8 cellular contexts compared by ENCODE assay signal in genomic region chr6:127302728-127303675, GRCh38. TPM values are rescaled to one million over a fixed set of nuclear protein-coding genes. Genes with fewer than 3 reads are reported as not detected.
DNase-seq lines count a peak whose midpoint lies in the region; ATAC-seq, FAIRE-seq and TF ChIP-seq lines count a peak whose summit lies in the region.

No MANE protein-coding gene starts in this region.

- peaks cover 8% of the 10 kb centered on the region; the same call in 1 of the 2 replicates for H3F3A ChIP-seq in DOHH2 (ENCODE audit: control insufficient read depth, insufficient read depth)

- no peak overlapping the region for H3K4me3 ChIP-seq in DOHH2 (ENCODE audit: low read length)
- no peak overlapping the region for H3K4me3 ChIP-seq in body of pancreas
- no peak overlapping the region for H3K4me3 ChIP-seq in keratinocyte (ENCODE audit: control insufficient read depth in 2 of 3, extremely low read depth in 1 of 3, insufficient read depth in 2 of 3, low read depth in 1 of 3, low read length in 3 of 3)

- H3K36me3 ChIP-seq in DOHH2 (ENCODE audit: control insufficient read depth, low read length) (peaks cover 25% of the 10 kb centered on the region), body of pancreas (replicated peaks in 1 of 2; ENCODE audit: insufficient read depth in 1 of 2, low read depth in 2 of 2) (no peaks in the 10 kb centered on the region), keratinocyte (ENCODE audit: control insufficient read depth in 2 of 2, extremely low read depth in 1 of 2, insufficient read depth in 2 of 2, low read length in 2 of 2) (no peaks in the 10 kb centered on the region)

- intact Hi-C loops in body of pancreas (cut with DNase I), result no loop called here

- ATAC-seq in GM19468 (IDR thresholded peaks at IDR 0.05; ENCODE audit: extremely low read depth, unreplicated experiment), result peak; percentile 52
- peak; percentile 80 for ATAC-seq in HG03575 (IDR thresholded peaks at IDR 0.05; ENCODE audit: extremely low read depth, insufficient number of reproducible peaks, low FRiP score, unreplicated experiment)
- peak; percentile 66 for ATAC-seq in body of pancreas

- no peaks in the 10 kb centered on the region for H3K9me3 ChIP-seq in DOHH2 (ENCODE audit: control insufficient read depth, insufficient read depth, low read length)
- peaks cover 0 to 2% (median 0%) of the 10 kb centered on the region in 3 donors for H3K9me3 ChIP-seq in body of pancreas
- no peaks in the 10 kb centered on the region for H3K9me3 ChIP-seq in keratinocyte (ENCODE audit: control insufficient read depth, low read depth, low read length)

- peaks cover 15% of the 10 kb centered on the region for H3K79me2 ChIP-seq in DOHH2 (ENCODE audit: control insufficient read depth, low read length)
- peaks cover 10% of the 10 kb centered on the region for H3K79me2 ChIP-seq in keratinocyte (ENCODE audit: control insufficient read depth, insufficient read depth, low read length)

- DNase-seq in SIG-M5 (lab: John Stamatoyannopoulos, UW) (peak; percentile 39), body of pancreas (peak; percentile 22 to 62 (median 52)), keratinocyte (ENCODE audit: low read depth, low spot score) (no peak), cortex of kidney (lab: John Stamatoyannopoulos, UW) (no peak)
- peak; percentile 16 for DNase-seq in stimulated activated CD8-positive, alpha-beta memory T cell treated with anti-CD3 and anti-CD28 coated beads, Interleukin-12 subunit alpha, Interleukin-12 subunit beta, amount 100 ng/mL, for 1 hour (ENCODE audit: low read depth)

- dilution Hi-C loops in keratinocyte (cut with MboI; ENCODE audit: extremely low pct_ligation_motif_present, low sequenced_read_pairs), result no loop called here

- H3K4me1 ChIP-seq in DOHH2 (ENCODE audit: control insufficient read depth, low read length), result peaks cover 13% of the 10 kb centered on the region
- H3K4me1 ChIP-seq in body of pancreas, result peaks cover 14% of the 10 kb centered on the region
- peaks cover 9% of the 10 kb centered on the region for H3K4me1 ChIP-seq in keratinocyte (ENCODE audit: control insufficient read depth, extremely low read depth, insufficient read depth, low read length)

- H4K20me1 ChIP-seq in DOHH2 (ENCODE audit: control insufficient read depth, insufficient read depth, low read depth, low read length) (peaks cover 4% of the 10 kb centered on the region; the same call in 1 of the 2 replicates), keratinocyte (ENCODE audit: control insufficient read depth, extremely low read depth, insufficient read depth, low read length) (no peaks in the 10 kb centered on the region)

- no peaks in the 10 kb centered on the region for H3K27me3 ChIP-seq in DOHH2 (ENCODE audit: control insufficient read depth, low read length)
- no peaks in the 10 kb centered on the region for H3K27me3 ChIP-seq in body of pancreas
- no peaks in the 10 kb centered on the region for H3K27me3 ChIP-seq in keratinocyte (ENCODE audit: control insufficient read depth, extremely low read depth, insufficient read depth, low read length)

- H3K9me1 ChIP-seq in keratinocyte (ENCODE audit: control insufficient read depth, extremely low read depth, insufficient read depth, low read length), result no peaks in the 10 kb centered on the region

- H3K4me2 ChIP-seq in DOHH2 (ENCODE audit: low read length) (peak overlapping the region; percentile 47), keratinocyte (ENCODE audit: control insufficient read depth, extremely low read depth, insufficient read depth, low read depth, low read length) (no peak overlapping the region)

- no peak for FAIRE-seq in keratinocyte (lab: Jason Lieb, UNC)

- H2AFZ ChIP-seq in keratinocyte (ENCODE audit: control insufficient read depth, low read length), result no peak overlapping the region

- no peak overlapping the region for H3K9ac ChIP-seq in keratinocyte (ENCODE audit: control insufficient read depth, extremely low read depth, insufficient read depth, low read length)

- no peak for TF ChIP-seq POLR2A in body of pancreas (IDR thresholded peaks at IDR 0.05)

- TF ChIP-seq CTCF in DOHH2 (IDR thresholded peaks at IDR 0.05; ENCODE audit: low read depth, low read length, poor library complexity, severe bottlenecking) (peak; percentile 69), body of pancreas (IDR thresholded peaks at IDR 0.05) (peak in 6 of 7 experiments; percentile 46 to 76 (median 68)), keratinocyte (optimal IDR thresholded peaks at IDR 0.05 in 1 of 3, IDR thresholded peaks at IDR 0.05 in 1 of 3, conservative IDR thresholded peaks at IDR 0.05 in 1 of 3; ENCODE audit: extremely low read depth in 1 of 3, insufficient read depth in 2 of 3, low read length in 3 of 3) (peak in 2 of 3 experiments; percentile 33 to 51)

- WGBS in body of pancreas, 2 donors, result 49 to 55% methylated on average over 6 of the region's 6 CpGs

- 0 out of 2 replicates have a peak overlapping the region, but pooled peaks have one; percentile 3 for H3K27ac ChIP-seq in DOHH2 (ENCODE audit: low read depth, low read length)
- H3K27ac ChIP-seq in body of pancreas, result no peak overlapping the region
- no peak overlapping the region for H3K27ac ChIP-seq in keratinocyte (ENCODE audit: control insufficient read depth, insufficient read depth, low read length)

- H3K9me2 ChIP-seq in DOHH2 (replicated peaks; ENCODE audit: control insufficient read depth, low read length), result no peaks in the 10 kb centered on the region

RNA-seq across cellular contexts. Expression of gene RNF146, which starts 36.3 kb away (rescaled TPM):
- total RNA-seq in body of pancreas, result 10 to 100 TPM; 36.8 to 42.2 TPM
- 20.0 to 36.6 TPM (median 30.9 TPM) in 3 replicates for polyA plus RNA-seq in keratinocyte
- 24.6 TPM for polyA plus RNA-seq in keratinocyte (2011; ENCODE audit: low read depth)
- 17.1 and 26.6 TPM in 2 replicates for polyA plus RNA-seq in keratinocyte (2011; cell fraction: cytosol; rRNA removed)
- 42.3 and 52.1 TPM in 2 replicates for polyA plus RNA-seq in keratinocyte (2011; cell fraction: nucleus; rRNA removed)
- polyA plus RNA-seq in keratinocyte (2012; ENCODE audit: low replicate concordance), result 15.7 and 26.2 TPM in 2 replicates
- 11.5 to 20.5 TPM (median 17.2 TPM) in 3 replicates for polyA minus RNA-seq in keratinocyte
- polyA minus RNA-seq in keratinocyte (2011; cell fraction: cytosol; rRNA and poly(A)+ RNA removed), result 14.8 TPM
- 11.9 and 26.9 TPM in 2 replicates for polyA minus RNA-seq in keratinocyte (2011; cell fraction: nucleus; rRNA and poly(A)+ RNA removed)

RNA-seq across cellular contexts. Expression of gene ECHDC1, which starts 40.4 kb away (rescaled TPM):
- total RNA-seq in body of pancreas, result 10 to 100 TPM; 27.4 to 35.5 TPM
- 28.0 to 56.9 TPM (median 46.2 TPM) in 3 replicates for polyA plus RNA-seq in keratinocyte
- polyA plus RNA-seq in keratinocyte (2011; ENCODE audit: low read depth), result 85.6 TPM
- 34.6 and 62.0 TPM in 2 replicates for polyA plus RNA-seq in keratinocyte (2011; cell fraction: cytosol; rRNA removed)
- polyA plus RNA-seq in keratinocyte (2011; cell fraction: nucleus; rRNA removed), result 28.3 and 37.7 TPM in 2 replicates
- 37.1 and 52.0 TPM in 2 replicates for polyA plus RNA-seq in keratinocyte (2012; ENCODE audit: low replicate concordance)
- polyA minus RNA-seq in keratinocyte, result 0.72 to 44.9 TPM (median 13.9 TPM) in 3 replicates
- polyA minus RNA-seq in keratinocyte (2011; cell fraction: cytosol; rRNA and poly(A)+ RNA removed), result 19.2 TPM
- 12.2 and 32.3 TPM in 2 replicates for polyA minus RNA-seq in keratinocyte (2011; cell fraction: nucleus; rRNA and poly(A)+ RNA removed)

Comparison
In these comparisons a context has a peak if more than half of its experiments do, and no peak if none do; other contexts are left out.
1. DNase-seq: peak in SIG-M5 (single experiment), body of pancreas (4 of 4) and stimulated activated CD8-positive, alpha-beta memory T cell treated with anti-CD3 and anti-CD28 coated beads, Interleukin-12 subunit alpha, Interleukin-12 subunit beta, amount 100 ng/mL, for 1 hour (single experiment); none in keratinocyte (single experiment) and cortex of kidney (single experiment).
2. Peak in every context shown above with its lines, with median percentiles within 50 percentile points of each other: CTCF ChIP-seq and ATAC-seq.